10 cellular contexts compared by ENCODE assay signal in genomic region chr2:3465844-3466481, GRCh38. TPM values are rescaled to one million over a fixed set of nuclear protein-coding genes. Genes with fewer than 3 reads are reported as not detected.
DNase-seq lines count a peak whose midpoint lies in the region; ATAC-seq and TF ChIP-seq lines count a peak whose summit lies in the region.
"Had no signal": no experiment of that assay in that cellular context is flagged by ENCODE, and none has a peak within 500 bp of the region (broad histone marks: within the 10 kb centered on the region; RNA-seq: fewer than 3 reads in every experiment).

No MANE protein-coding gene starts in this region.

- H3K4me3 ChIP-seq in NT2/D1 (ENCODE audit: insufficient read length, low read depth) (no peak overlapping the region), mucosa of descending colon (no peak overlapping the region)

- peak overlapping the region; percentile 28 for H3K9ac ChIP-seq in NT2/D1 (ENCODE audit: insufficient read length, low read depth)

- CTCF ChIA-PET in activated CD4-positive, alpha-beta memory T cell treated with anti-CD3 and anti-CD28 coated beads for 36 hours (lab: Charles Lee): no interaction called here

- intact Hi-C loops in activated CD4-positive, alpha-beta memory T cell treated with anti-CD3 and anti-CD28 coated beads for 36 hours (cut with micrococcal nuclease): no loop called here
- intact Hi-C loops in mucosa of descending colon (cut with DNase I, micrococcal nuclease): no loop called here

- peaks cover 20% of the 10 kb centered on the region for H3K36me3 Mint-ChIP-seq in activated CD4-positive, alpha-beta memory T cell treated with anti-CD3 and anti-CD28 coated beads for 36 hours

- H3K27me3 Mint-ChIP-seq in activated CD4-positive, alpha-beta memory T cell treated with anti-CD3 and anti-CD28 coated beads for 36 hours: no peaks in the 10 kb centered on the region
- H3K27me3 Mint-ChIP-seq: activated T-cell treated with anti-CD3 and anti-CD28 coated beads, Interleukin-2, amount 50 U/mL, for 24 hours had no signal

- TF ChIP-seq CTCF in AG09319 (IDR thresholded peaks at IDR 0.05; ENCODE audit: low read depth, low read length) (no peak), mucosa of descending colon (IDR thresholded peaks at IDR 0.05) (no peak)

- no peak overlapping the region for H3K4me3 Mint-ChIP-seq in activated CD4-positive, alpha-beta memory T cell treated with anti-CD3 and anti-CD28 coated beads for 36 hours
- H3K4me3 Mint-ChIP-seq: activated T-cell treated with anti-CD3 and anti-CD28 coated beads, Interleukin-2, amount 50 U/mL, for 24 hours had no signal

- peak; percentile 42 for DNase-seq in AG09319 (ENCODE audit: extremely low read depth, low read depth)
- no peak for DNase-seq in NT2/D1 (ENCODE audit: low read depth, low spot score)
- DNase-seq in dedifferentiated amniotic fluid mesenchymal stem cell (ENCODE audit: extremely low spot score): peak; percentile 81
- DNase-seq in myocyte (ENCODE audit: low read depth): peak; percentile 90
- DNase-seq in activated CD4-positive, alpha-beta memory T cell treated with anti-CD3 and anti-CD28 coated beads for 36 hours: no peak
- no peak for DNase-seq in mucosa of descending colon
- DNase-seq in cortex of kidney (lab: John Stamatoyannopoulos, UW): no peak
- DNase-seq in effector CD4-positive, alpha-beta T cell: no peak
- DNase-seq: activated T-cell treated with anti-CD3 and anti-CD28 coated beads, Interleukin-2, amount 50 U/mL, for 24 hours; NCI-H446 had no signal

- no peak for ATAC-seq in mucosa of descending colon

- H3K4me1 ChIP-seq in NT2/D1 (ENCODE audit: insufficient read depth, insufficient read length) (no peaks in the 10 kb centered on the region), mucosa of descending colon (ENCODE audit: low read depth) (no peaks in the 10 kb centered on the region)

- peaks cover 8% of the 10 kb centered on the region for H3K4me1 Mint-ChIP-seq in activated CD4-positive, alpha-beta memory T cell treated with anti-CD3 and anti-CD28 coated beads for 36 hours (ENCODE audit: low read depth)

- H3K36me3 ChIP-seq in NT2/D1 (ENCODE audit: insufficient read depth, insufficient read length, low read length) (peaks cover 57% of the 10 kb centered on the region), mucosa of descending colon (ENCODE audit: low read depth) (peaks cover 3% of the 10 kb centered on the region)

- POLR2A ChIA-PET in activated CD4-positive, alpha-beta memory T cell treated with anti-CD3 and anti-CD28 coated beads for 36 hours (lab: Charles Lee): no interaction called here

- no peaks in the 10 kb centered on the region for H3K9me3 ChIP-seq in NT2/D1 (ENCODE audit: insufficient read depth, low read length)
- no peaks in the 10 kb centered on the region for H3K9me3 ChIP-seq in mucosa of descending colon

- H3K9me3 Mint-ChIP-seq in activated CD4-positive, alpha-beta memory T cell treated with anti-CD3 and anti-CD28 coated beads for 36 hours: no peaks in the 10 kb centered on the region
- H3K9me3 Mint-ChIP-seq: activated T-cell treated with anti-CD3 and anti-CD28 coated beads, Interleukin-2, amount 50 U/mL, for 24 hours had no signal

- no peak overlapping the region for H3K27ac Mint-ChIP-seq in activated CD4-positive, alpha-beta memory T cell treated with anti-CD3 and anti-CD28 coated beads for 36 hours
- H3K27ac Mint-ChIP-seq: activated T-cell treated with anti-CD3 and anti-CD28 coated beads, Interleukin-2, amount 50 U/mL, for 24 hours had no signal

- H3K27me3 ChIP-seq in NT2/D1 (ENCODE audit: insufficient read depth, insufficient read length): no peaks in the 10 kb centered on the region

RNA-seq across cellular contexts. Expression of gene ADI1, which starts 53.4 kb away (rescaled TPM):
- total RNA-seq in myocyte (39.9 and 44.4 TPM in 2 replicates), mucosa of descending colon (10 to 100 TPM; 59.3 to 91.5 (median 70.4) TPM)
- polyA plus RNA-seq in myocyte (2012): 34.3 TPM
- total RNA-seq in activated CD4-positive, alpha-beta memory T cell treated with anti-CD3 and anti-CD28 coated beads for 36 hours: 10 to 100 TPM; 36.0 to 36.4 TPM

Comparison
In these comparisons a context has a peak if more than half of its experiments do, and no peak if none do; other contexts are left out.
1. DNase-seq: peak in AG09319 (single experiment), dedifferentiated amniotic fluid mesenchymal stem cell (single experiment) and myocyte (single experiment); none in NT2/D1 (single experiment), activated CD4-positive, alpha-beta memory T cell treated with anti-CD3 and anti-CD28 coated beads for 36 hours (single experiment), mucosa of descending colon (0 of 3), cortex of kidney (single experiment) and effector CD4-positive, alpha-beta T cell (single experiment).